In genomic region chr2:88903744-88904353, GRCh38 we compare ENCODE assay signal across 9 cellular contexts.
DNase-seq lines count a peak whose midpoint lies in the region; ATAC-seq and TF ChIP-seq lines count a peak whose summit lies in the region.
"Had no signal": no experiment of that assay in that cellular context is flagged by ENCODE, and none has a peak within 500 bp of the region (broad histone marks: within the 10 kb centered on the region; RNA-seq: fewer than 3 reads in every experiment).

No MANE protein-coding gene starts in this region.

- POLR2A ChIA-PET in A673 (lab: Charles Lee; ENCODE audit: low non-redundant PET): no interaction called here

- no peaks in the 10 kb centered on the region for H3K36me3 Mint-ChIP-seq in activated T-cell treated with anti-CD3 and anti-CD28 coated beads, Interleukin-2, amount 50 U/mL, for 4 hours (ENCODE audit: insufficient read depth)
- H3K36me3 Mint-ChIP-seq: activated naive CD4-positive, alpha-beta T cell treated with anti-CD3 and anti-CD28 coated beads, Interleukin-2, amount 50 U/mL, for 24 hours had no signal

- no peak overlapping the region for H3K4me3 ChIP-seq in A673 (ENCODE audit: low read depth, low read length, poor library complexity, severe bottlenecking)
- H3K4me3 ChIP-seq in brain microvascular endothelial cell (ENCODE audit: low read depth, low read length): no peak overlapping the region
- H3K4me3 ChIP-seq in right lobe of liver: no peak overlapping the region

- CTCF ChIA-PET in A673 (lab: Charles Lee): interaction anchor here (0.9 kb wide), 1 partner anchor 23 kb away, joined by 4 read pairs; no protein-coding TSS in a partner anchor

- TF ChIP-seq CTCF in A673 (conservative IDR thresholded peaks at IDR 0.05; ENCODE audit: low read depth, low read length): peak; percentile 73
- peak; percentile 35 for TF ChIP-seq CTCF in GM10266 (IDR thresholded peaks at IDR 0.05; ENCODE audit: control insufficient read depth, insufficient read depth, low read depth, missing control alignments)
- TF ChIP-seq CTCF in brain microvascular endothelial cell (IDR thresholded peaks at IDR 0.05; ENCODE audit: low read depth, low read length, missing control alignments): peak; percentile 74
- TF ChIP-seq CTCF in right lobe of liver (IDR thresholded peaks at IDR 0.05): peak; percentile 61 to 67 (median 66)

- peaks cover 31% of the 10 kb centered on the region for H3K27me3 ChIP-seq in A673 (replicated peaks; ENCODE audit: insufficient read depth, low read depth, low read length, poor library complexity)
- no peaks in the 10 kb centered on the region for H3K27me3 ChIP-seq in brain microvascular endothelial cell (replicated peaks)
- H3K27me3 ChIP-seq in right lobe of liver: peaks cover 0 to 5% of the 10 kb centered on the region in 2 donors

- H3K4me3 Mint-ChIP-seq in activated T-cell treated with anti-CD3 and anti-CD28 coated beads, Interleukin-2, amount 50 U/mL, for 4 hours: no peak overlapping the region
- H3K4me3 Mint-ChIP-seq: activated naive CD4-positive, alpha-beta T cell treated with anti-CD3 and anti-CD28 coated beads, Interleukin-2, amount 50 U/mL, for 24 hours had no signal

- BruUV-seq in A673 (replicated peaks; lab: Mats Ljungman, UMichigan): no TSS peak

- intact Hi-C loops in A673 (cut with micrococcal nuclease; ENCODE audit: unreplicated experiment): no loop called here
- intact Hi-C loops in right lobe of liver (cut with DNase I): no loop called here

- H3K27ac ChIP-seq in A673 (ENCODE audit: low read depth, low read length, poor library complexity, severe bottlenecking) (no peak overlapping the region), brain microvascular endothelial cell (no peak overlapping the region), right lobe of liver (no peak overlapping the region)

- H3K36me3 ChIP-seq in A673 (ENCODE audit: insufficient read depth, low read length, poor library complexity, severe bottlenecking) (no peaks in the 10 kb centered on the region), brain microvascular endothelial cell (replicated peaks) (no peaks in the 10 kb centered on the region), right lobe of liver (no peaks in the 10 kb centered on the region)

- no peak for TF ChIP-seq POLR2A in right lobe of liver (IDR thresholded peaks at IDR 0.05)

- peaks cover 8% of the 10 kb centered on the region for H3K27me3 Mint-ChIP-seq in activated T-cell treated with anti-CD3 and anti-CD28 coated beads, Interleukin-2, amount 50 U/mL, for 4 hours (ENCODE audit: low read depth)

- no peaks in the 10 kb centered on the region for H3K4me1 Mint-ChIP-seq in activated T-cell treated with anti-CD3 and anti-CD28 coated beads, Interleukin-2, amount 50 U/mL, for 4 hours (ENCODE audit: low read depth)
- H3K4me1 Mint-ChIP-seq: activated naive CD4-positive, alpha-beta T cell treated with anti-CD3 and anti-CD28 coated beads, Interleukin-2, amount 50 U/mL, for 24 hours had no signal

- H3K4me1 ChIP-seq in A673 (ENCODE audit: insufficient read depth, low read length, poor library complexity, severe bottlenecking) (no peaks in the 10 kb centered on the region), right lobe of liver (no peaks in the 10 kb centered on the region)

- ATAC-seq in right lobe of liver (peak; percentile 85 to 94 (median 90)), HG02840 (IDR thresholded peaks at IDR 0.05; ENCODE audit: low FRiP score, unreplicated experiment) (no peak)
- no peak for ATAC-seq in activated T-cell treated with anti-CD3 and anti-CD28 coated beads, Interleukin-2, amount 50 U/mL, for 4 hours

- DNase-seq in A673 (ENCODE audit: low spot score): peak; percentile 49
- no peak for DNase-seq in GM10266 (ENCODE audit: extremely low spot score)
- DNase-seq in NCI-H1105 (lab: John Stamatoyannopoulos, UW): peak; percentile 18
- DNase-seq in brain microvascular endothelial cell: peak; percentile 9
- DNase-seq in right lobe of liver: no peak
- DNase-seq in middle frontal gyrus (ENCODE audit: extremely low spot score, low spot score): no peak
- DNase-seq in activated T-cell treated with anti-CD3 and anti-CD28 coated beads, Interleukin-2, amount 50 U/mL, for 4 hours: no peak

- in situ Hi-C loops in brain microvascular endothelial cell (cut with HindIII; ENCODE audit: low pct_ligation_motif_present, low sequenced_read_pairs): no loop called here

- no peaks in the 10 kb centered on the region for H3K9me3 Mint-ChIP-seq in activated T-cell treated with anti-CD3 and anti-CD28 coated beads, Interleukin-2, amount 50 U/mL, for 4 hours
- H3K9me3 Mint-ChIP-seq: activated naive CD4-positive, alpha-beta T cell treated with anti-CD3 and anti-CD28 coated beads, Interleukin-2, amount 50 U/mL, for 24 hours had no signal

- 0% methylated on average over 2 of the region's 2 CpGs for WGBS in right lobe of liver (ENCODE audit: insufficient coverage, low coverage, low lambda C conversion rate, missing lambda C conversion rate)

- H3K9me3 ChIP-seq in A673 (ENCODE audit: low read depth, low read length, poor library complexity, severe bottlenecking): no peaks in the 10 kb centered on the region
- no peaks in the 10 kb centered on the region for H3K9me3 ChIP-seq in right lobe of liver

Comparison
In these comparisons a context has a peak if more than half of its experiments do, and no peak if none do; other contexts are left out.
1. DNase-seq: peak in A673 (single experiment), NCI-H1105 (single experiment) and brain microvascular endothelial cell (single experiment); none in GM10266 (single experiment), right lobe of liver (0 of 3), middle frontal gyrus (single experiment) and activated T-cell treated with anti-CD3 and anti-CD28 coated beads, Interleukin-2, amount 50 U/mL, for 4 hours (single experiment).
2. ATAC-seq: peak in right lobe of liver (4 of 4); none in HG02840 (single experiment) and activated T-cell treated with anti-CD3 and anti-CD28 coated beads, Interleukin-2, amount 50 U/mL, for 4 hours (0 of 2).
3. Peak in every context shown above with its lines, with median percentiles within 50 percentile points of each other: CTCF ChIP-seq.